In the genomic region with DNA sequence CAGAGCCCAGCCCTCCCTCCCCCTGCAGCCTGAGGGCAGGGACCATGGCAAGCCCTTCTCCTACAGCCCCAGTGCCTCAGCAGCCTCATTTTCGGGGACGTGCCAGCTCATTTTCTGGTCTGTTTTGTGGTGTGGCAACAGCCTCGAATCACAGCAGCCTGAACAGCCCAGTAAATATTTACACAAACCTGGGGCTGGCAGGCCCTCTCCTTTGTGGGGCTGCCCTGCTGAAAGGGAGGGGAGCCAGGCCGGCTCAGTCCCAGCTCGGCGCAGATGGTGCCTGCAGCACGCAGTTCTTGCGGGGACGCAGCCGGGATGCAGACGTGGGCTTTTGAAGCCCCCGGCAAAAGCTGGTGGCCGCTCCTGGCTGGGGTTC, we compare ENCODE assay signal across 1 cellular context.
TF ChIP-seq lines count a peak whose summit lies in the region.

No MANE protein-coding gene starts in this region.

TF ChIP-seq in liver, 16 proteins besides CTCF, POLR2A, EP300 and RAD21 (continued from another document):
- no peak for TF ChIP-seq REST (IDR thresholded peaks at IDR 0.05)
- TF ChIP-seq GABPA (IDR thresholded peaks at IDR 0.05 in 1 of 2, conservative IDR thresholded peaks at IDR 0.05 in 1 of 2), result no peak
